10 cellular contexts compared by ENCODE assay signal in genomic region chr10:43402176-43402575, GRCh38. TPM values are rescaled to one million over a fixed set of nuclear protein-coding genes. Genes with fewer than 3 reads are reported as not detected.
A peak's percentile ranks its signal among the peaks of the same experiment; 100 is the strongest.
DNase-seq lines count a peak whose midpoint lies in the region; ATAC-seq and TF ChIP-seq lines count a peak whose summit lies in the region.
"Had no signal": no experiment of that assay in that cellular context is flagged by ENCODE, and none has a peak within 500 bp of the region (broad histone marks: within the 10 kb centered on the region; RNA-seq: fewer than 3 reads in every experiment).

No MANE protein-coding gene starts in this region.

- H3K36me3 Mint-ChIP-seq in activated T-helper 2 cell treated with anti-CD3 and anti-CD28 coated beads, Interferon-gamma antibody, Interleukin-2, Interleukin-4, amounts not matched to agents 10 μg/mL and 5 μg/mL and 100 μg/mL, durations not matched to agents 14 hours and 24 hours and 36 hours (ENCODE audit: low read depth) = peaks cover 87% of the 10 kb centered on the region

- no peaks in the 10 kb centered on the region for H3K27me3 Mint-ChIP-seq in activated T-helper 2 cell treated with anti-CD3 and anti-CD28 coated beads, Interferon-gamma antibody, Interleukin-2, Interleukin-4, amounts not matched to agents 10 μg/mL and 5 μg/mL and 100 μg/mL, durations not matched to agents 14 hours and 24 hours and 36 hours (ENCODE audit: low read depth)

- H3K4me3 Mint-ChIP-seq in activated T-helper 2 cell treated with anti-CD3 and anti-CD28 coated beads, Interferon-gamma antibody, Interleukin-2, Interleukin-4, amounts not matched to agents 10 μg/mL and 5 μg/mL and 100 μg/mL, durations not matched to agents 14 hours and 24 hours and 36 hours (ENCODE audit: low read depth) = peak overlapping the region; percentile 54

- peaks cover 100% of the 10 kb centered on the region for H3K79me2 ChIP-seq in HCT116 (ENCODE audit: insufficient read depth, low read length)

- POLR2A ChIA-PET in HCT116 (lab: Charles Lee) = no interaction called here

- no peak for TF ChIP-seq EP300 in sigmoid colon (IDR thresholded peaks at IDR 0.05)

- H3K9me3 Mint-ChIP-seq in activated T-helper 2 cell treated with anti-CD3 and anti-CD28 coated beads, Interferon-gamma antibody, Interleukin-2, Interleukin-4, amounts not matched to agents 10 μg/mL and 5 μg/mL and 100 μg/mL, durations not matched to agents 14 hours and 24 hours and 36 hours = no peaks in the 10 kb centered on the region

- TF ChIP-seq POLR2A in HCT116 (IDR thresholded peaks at IDR 0.05; ENCODE audit: borderline replicate concordance, extremely low read depth, insufficient read depth, insufficient read length) = no peak
- no peak for TF ChIP-seq POLR2A in sigmoid colon (IDR thresholded peaks at IDR 0.05)

- DNase-seq in HCT116 (ENCODE audit: low read depth, low spot score) (no peak), activated gamma-delta T cell treated with Interleukin-2 at 50 U/mL for 16 hours (no peak), sigmoid colon (no peak), mucosa of descending colon (no peak), NCI-H2171 treated with DMSO at 0.1 percent for 48 hours (lab: John Stamatoyannopoulos, UW) (no peak)
- no peak for DNase-seq in activated T-helper 2 cell treated with anti-CD3 and anti-CD28 coated beads, Interferon-gamma antibody, Interleukin-2, Interleukin-4, amounts not matched to agents 10 μg/mL and 5 μg/mL and 100 μg/mL, durations not matched to agents 14 hours and 24 hours and 36 hours (ENCODE audit: low spot score)
- DNase-seq: left ventricle myocardium superior had no signal

- H3K27me3 ChIP-seq in BLaER1 treated with 17β-estradiol and CSF1 and Interleukin-3, amounts not matched to agents 10 nM and 100 nM = no peaks in the 10 kb centered on the region
- H3K27me3 ChIP-seq in HCT116 (ENCODE audit: insufficient read depth, low read length) (no peaks in the 10 kb centered on the region), sigmoid colon (no peaks in the 10 kb centered on the region)

- H3K9me2 ChIP-seq in HCT116 (ENCODE audit: insufficient read depth) = no peaks in the 10 kb centered on the region

- H3K9ac ChIP-seq in BLaER1 treated with 17β-estradiol and CSF1 and Interleukin-3, amounts not matched to agents 10 nM and 100 nM = peak overlapping the region; percentile 54 to 100 (median 66); a peak in 20 of 22 replicates
- peak overlapping the region; percentile 100 for H3K9ac ChIP-seq in HCT116 (ENCODE audit: low read length)

- H4K20me1 ChIP-seq in BLaER1 treated with 17β-estradiol and CSF1 and Interleukin-3, amounts not matched to agents 10 nM and 100 nM = peaks cover 92 to 100% (median 100%) of the 10 kb centered on the region in 11 experiments
- peaks cover 63% of the 10 kb centered on the region; the same call in 1 of the 2 replicates for H4K20me1 ChIP-seq in HCT116 (ENCODE audit: insufficient read depth)

- peaks cover 36 to 93% (median 74%) of the 10 kb centered on the region in 11 experiments for H3K36me3 ChIP-seq in BLaER1 treated with 17β-estradiol and CSF1 and Interleukin-3, amounts not matched to agents 10 nM and 100 nM
- H3K36me3 ChIP-seq in HCT116 (ENCODE audit: control insufficient read depth in 1 of 2, insufficient read depth in 2 of 2, low read length in 2 of 2) = peaks cover 7 to 24% of the 10 kb centered on the region in 2 experiments; a peak in 2 of 4 replicates
- no peaks in the 10 kb centered on the region for H3K36me3 ChIP-seq in mesodermal cell (ENCODE audit: control insufficient read depth, insufficient read depth, low read length)
- peaks cover 0 to 5% (median 2%) of the 10 kb centered on the region in 4 donors for H3K36me3 ChIP-seq in sigmoid colon
- H3K36me3 ChIP-seq in mucosa of descending colon (ENCODE audit: low read depth) = no peaks in the 10 kb centered on the region

- RAD21 ChIA-PET in HCT116 (lab: Charles Lee; ENCODE audit: low non-redundant PET in 1 of 2, low total read pairs in 2 of 2, uncharacterized antibody in 2 of 2, unreplicated experiment in 2 of 2) = no interaction called here

- no peak overlapping the region for H2AFZ ChIP-seq in HCT116 (ENCODE audit: low read depth, low read length, poor library complexity, severe bottlenecking)

- no peaks in the 10 kb centered on the region for H3K9me3 ChIP-seq in BLaER1 treated with 17β-estradiol and CSF1 and Interleukin-3, amounts not matched to agents 10 nM and 100 nM (replicated peaks in 1 of 11)
- H3K9me3 ChIP-seq in HCT116 (ENCODE audit: control insufficient read depth in 1 of 2, insufficient read depth in 1 of 2, low read depth in 1 of 2, low read length in 2 of 2) (no peaks in the 10 kb centered on the region), mesodermal cell (ENCODE audit: control insufficient read depth, low read length) (no peaks in the 10 kb centered on the region), sigmoid colon (no peaks in the 10 kb centered on the region), mucosa of descending colon (no peaks in the 10 kb centered on the region)

- peak overlapping the region in 6 of 10 experiments; percentile 10 to 84 (median 28); a peak in 8 of 20 replicates for H3K4me3 ChIP-seq in BLaER1 treated with 17β-estradiol and CSF1 and Interleukin-3, amounts not matched to agents 10 nM and 100 nM
- no peak overlapping the region for H3K4me3 ChIP-seq in HCT116 (replicated peaks in 1 of 2; ENCODE audit: low read depth in 1 of 2, low read length in 2 of 2)
- no peak overlapping the region for H3K4me3 ChIP-seq in mesodermal cell (ENCODE audit: extremely low read depth, insufficient read depth, low read length, poor library complexity, severe bottlenecking)
- no peak overlapping the region for H3K4me3 ChIP-seq in sigmoid colon
- no peak overlapping the region for H3K4me3 ChIP-seq in mucosa of descending colon

- intact Hi-C loops in HCT116 (cut with micrococcal nuclease) (no loop called here), sigmoid colon (cut with DNase I) (no loop called here), mucosa of descending colon (cut with DNase I, micrococcal nuclease) (no loop called here)
- intact Hi-C loops in activated T-helper 2 cell treated with anti-CD3 and anti-CD28 coated beads, Interferon-gamma antibody, Interleukin-2, Interleukin-4, amounts not matched to agents 10 μg/mL and 5 μg/mL and 100 μg/mL, durations not matched to agents 14 hours and 24 hours and 36 hours (cut with micrococcal nuclease) = loop anchor here (10.0 kb wide), 1 partner anchor 413 kb away; no protein-coding TSS in a partner anchor

- no TSS peak for BruUV-seq in HCT116 (replicated peaks; lab: Mats Ljungman, UMichigan)

- peaks cover 79 to 88% (median 83%) of the 10 kb centered on the region in 10 experiments for H3K4me1 ChIP-seq in BLaER1 treated with 17β-estradiol and CSF1 and Interleukin-3, amounts not matched to agents 10 nM and 100 nM
- H3K4me1 ChIP-seq in HCT116 (ENCODE audit: control insufficient read depth in 1 of 2, insufficient read depth in 2 of 2, low read length in 2 of 2) = peaks cover 75 to 92% of the 10 kb centered on the region in 2 experiments
- H3K4me1 ChIP-seq in mesodermal cell (ENCODE audit: control insufficient read depth, insufficient read depth, low read length, poor library complexity, severe bottlenecking) = peaks cover 34% of the 10 kb centered on the region
- H3K4me1 ChIP-seq in sigmoid colon = peaks cover 0 to 90% (median 72%) of the 10 kb centered on the region in 4 donors
- H3K4me1 ChIP-seq in mucosa of descending colon (ENCODE audit: low read depth) = peaks cover 71% of the 10 kb centered on the region

- H3K4me2 ChIP-seq in BLaER1 treated with 17β-estradiol and CSF1 and Interleukin-3, amounts not matched to agents 10 nM and 100 nM = peak overlapping the region; percentile 90 to 100 (median 96)
- H3K4me2 ChIP-seq in HCT116 (ENCODE audit: low read length) = peak overlapping the region; percentile 93

- 53 to 82% methylated on average over 2 to 4 of the region's 4 CpGs for WGBS in mesodermal cell (ENCODE audit: insufficient coverage in 2 of 2), 2 experiments
- WGBS in sigmoid colon, 2 donors = 44 to 54% methylated on average over 4 of the region's 4 CpGs

- peak overlapping the region; percentile 28 for H3K27ac Mint-ChIP-seq in activated T-helper 2 cell treated with anti-CD3 and anti-CD28 coated beads, Interferon-gamma antibody, Interleukin-2, Interleukin-4, amounts not matched to agents 10 μg/mL and 5 μg/mL and 100 μg/mL, durations not matched to agents 14 hours and 24 hours and 36 hours

- peak overlapping the region; percentile 12 to 96 (median 18); a peak in 10 of 22 replicates for H3K27ac ChIP-seq in BLaER1 treated with 17β-estradiol and CSF1 and Interleukin-3, amounts not matched to agents 10 nM and 100 nM
- H3K27ac ChIP-seq in HCT116 (ENCODE audit: low read depth, low read length) = peak overlapping the region; percentile 96
- peak overlapping the region; percentile 67 for H3K27ac ChIP-seq in mesodermal cell (ENCODE audit: low read depth, low read length, severe bottlenecking)
- H3K27ac ChIP-seq in sigmoid colon = no peak overlapping the region

- no peak for TF ChIP-seq CTCF in HCT116 (IDR thresholded peaks at IDR 0.05 in 2 of 3, conservative IDR thresholded peaks at IDR 0.05 in 1 of 3; ENCODE audit: borderline replicate concordance in 1 of 3, insufficient read depth in 1 of 3, low read depth in 2 of 3, low read length in 2 of 3)
- no peak for TF ChIP-seq CTCF in sigmoid colon (IDR thresholded peaks at IDR 0.05)
- TF ChIP-seq CTCF in mucosa of descending colon (IDR thresholded peaks at IDR 0.05) = no peak

- CTCF ChIA-PET in HCT116 (lab: Charles Lee) = no interaction called here

- no peak for TF ChIP-seq RAD21 in HCT116 (IDR thresholded peaks at IDR 0.05; ENCODE audit: low read depth)

- ATAC-seq in HCT116 (no peak), mucosa of descending colon (no peak)
- ATAC-seq: left ventricle myocardium superior had no signal

- H3K4me1 Mint-ChIP-seq in activated T-helper 2 cell treated with anti-CD3 and anti-CD28 coated beads, Interferon-gamma antibody, Interleukin-2, Interleukin-4, amounts not matched to agents 10 μg/mL and 5 μg/mL and 100 μg/mL, durations not matched to agents 14 hours and 24 hours and 36 hours (ENCODE audit: low read depth) = peaks cover 64% of the 10 kb centered on the region

RNA-seq across cellular contexts. Expression of gene HNRNPF, which starts 6.8 kb away (rescaled TPM):
- total RNA-seq in HCT116 (2021; ENCODE audit: unreplicated experiment) (333 TPM), sigmoid colon (100 to 1,000 TPM; 101 to 185 (median 150) TPM), mucosa of descending colon (100 to 1,000 TPM; 212 to 229 (median 227) TPM)
- 197 and 213 TPM in 2 replicates for polyA plus RNA-seq in HCT116 (2012)
- total RNA-seq in activated T-helper 2 cell treated with anti-CD3 and anti-CD28 coated beads, Interferon-gamma antibody, Interleukin-2, Interleukin-4, amounts not matched to agents 10 μg/mL and 5 μg/mL and 100 μg/mL, durations not matched to agents 14 hours and 24 hours and 36 hours = 503 and 520 TPM in 2 replicates
- polyA plus RNA-seq in mesodermal cell (2013, experiment 1 of 2) = 193 TPM
- 159 TPM for polyA plus RNA-seq in mesodermal cell (2013, experiment 2 of 2)
- polyA plus RNA-seq in sigmoid colon = 100 to 1,000 TPM; 117 to 194 (median 134) TPM

RNA-seq across cellular contexts. Expression of gene FXYD4, which starts 30.7 kb away (rescaled TPM):
- total RNA-seq in HCT116 (2021; ENCODE audit: unreplicated experiment) = 0.71 TPM
- polyA plus RNA-seq in HCT116 (2012) = 2.2 and 3.4 TPM in 2 replicates
- total RNA-seq in activated T-helper 2 cell treated with anti-CD3 and anti-CD28 coated beads, Interferon-gamma antibody, Interleukin-2, Interleukin-4, amounts not matched to agents 10 μg/mL and 5 μg/mL and 100 μg/mL, durations not matched to agents 14 hours and 24 hours and 36 hours = not detected in 2 replicates
- polyA plus RNA-seq in mesodermal cell (2013, experiment 1 of 2) = not detected
- not detected for polyA plus RNA-seq in mesodermal cell (2013, experiment 2 of 2)
- total RNA-seq in sigmoid colon = not detected
- not detected for polyA plus RNA-seq in sigmoid colon
- not detected for total RNA-seq in mucosa of descending colon
- total RNA-seq: left ventricle myocardium superior, renal cortical epithelial cell had no signal

RNA-seq across cellular contexts. Expression of gene ZNF487, which starts 34.7 kb away (rescaled TPM):
- 4.0 TPM for total RNA-seq in HCT116 (2021; ENCODE audit: unreplicated experiment)
- polyA plus RNA-seq in HCT116 (2012) = 2.7 and 3.4 TPM in 2 replicates
- 2.0 and 2.2 TPM in 2 replicates for total RNA-seq in activated T-helper 2 cell treated with anti-CD3 and anti-CD28 coated beads, Interferon-gamma antibody, Interleukin-2, Interleukin-4, amounts not matched to agents 10 μg/mL and 5 μg/mL and 100 μg/mL, durations not matched to agents 14 hours and 24 hours and 36 hours
- polyA plus RNA-seq in mesodermal cell (2013, experiment 1 of 2) = 6.4 TPM
- polyA plus RNA-seq in mesodermal cell (2013, experiment 2 of 2) = 4.4 TPM
- 10 to 100 TPM in 3 of 4 donors, 1 to 10 TPM in 1; 6.1 to 21.6 (median 13.3) TPM for total RNA-seq in sigmoid colon
- polyA plus RNA-seq in sigmoid colon = 1 to 10 TPM; 5.3 to 6.6 (median 6.5) TPM
- 1 to 10 TPM; 4.2 to 7.6 (median 7.5) TPM for total RNA-seq in mucosa of descending colon

Comparison
In these comparisons a context has a peak if more than half of its experiments do, and no peak if none do; other contexts are left out.
1. H3K27ac ChIP-seq: peak in BLaER1 treated with 17β-estradiol and CSF1 and Interleukin-3, amounts not matched to agents 10 nM and 100 nM (11 of 11), HCT116 (single experiment) and mesodermal cell (single experiment); none in sigmoid colon (0 of 4).
2. H3K4me3 ChIP-seq: peak in BLaER1 treated with 17β-estradiol and CSF1 and Interleukin-3, amounts not matched to agents 10 nM and 100 nM (6 of 10); none in HCT116 (0 of 2), mesodermal cell (single experiment), sigmoid colon (0 of 4) and mucosa of descending colon (single experiment).